10 cellular contexts compared by ENCODE assay signal in genomic region chr16:71628810-71629209, GRCh38. TPM values are rescaled to one million over a fixed set of nuclear protein-coding genes. Genes with fewer than 3 reads are reported as not detected.
A peak's percentile ranks its signal among the peaks of the same experiment; 100 is the strongest.
DNase-seq lines count a peak whose midpoint lies in the region; ATAC-seq and TF ChIP-seq lines count a peak whose summit lies in the region.
"Had no signal": no experiment of that assay in that cellular context is flagged by ENCODE, and none has a peak within 500 bp of the region (broad histone marks: within the 10 kb centered on the region; RNA-seq: fewer than 3 reads in every experiment).

No MANE protein-coding gene starts in this region.

- H3K36me3 Mint-ChIP-seq in endodermal cell (ENCODE audit: low read depth), result peaks cover 26% of the 10 kb centered on the region
- peaks cover 3% of the 10 kb centered on the region for H3K36me3 Mint-ChIP-seq in nephron (ENCODE audit: low read depth)
- H3K36me3 Mint-ChIP-seq in activated naive CD8-positive, alpha-beta T cell treated with anti-CD3 and anti-CD28 coated beads for 36 hours, result no peaks in the 10 kb centered on the region
- no peaks in the 10 kb centered on the region for H3K36me3 Mint-ChIP-seq in stimulated activated naive B cell treated with anti-CD40 and anti-IgM and Interleukin-4, amounts not matched to agents 10 μg/mL and 1 μg/mL and 100 μg/mL, for 72 hours

- H3K27ac Mint-ChIP-seq in endodermal cell (no peak overlapping the region), nephron (peak overlapping the region; percentile 24 to 54 (median 46))
- H3K27ac Mint-ChIP-seq in activated naive CD8-positive, alpha-beta T cell treated with anti-CD3 and anti-CD28 coated beads for 36 hours, result no peak overlapping the region
- no peak overlapping the region for H3K27ac Mint-ChIP-seq in stimulated activated naive B cell treated with anti-CD40 and anti-IgM and Interleukin-4, amounts not matched to agents 10 μg/mL and 1 μg/mL and 100 μg/mL, for 72 hours
- H3K27ac Mint-ChIP-seq: activated T-helper 2 cell treated with anti-CD3 and anti-CD28 coated beads, Interferon-gamma antibody, Interleukin-2, Interleukin-4, amounts not matched to agents 10 μg/mL and 5 μg/mL and 100 μg/mL, durations not matched to agents 14 hours and 24 hours and 36 hours; CD4-positive, alpha-beta T cell had no signal

- 74% methylated on average over 5 of the region's 5 CpGs for WGBS in endodermal cell (ENCODE audit: insufficient coverage in 1 of 2, insufficient read length in 1 of 2), 2 experiments

- no peaks in the 10 kb centered on the region for H3K36me3 ChIP-seq in endodermal cell (ENCODE audit: control insufficient read depth, insufficient read depth, low read length)

- H3K4me1 ChIP-seq in endodermal cell (ENCODE audit: control insufficient read depth, insufficient read depth, low read length), result no peaks in the 10 kb centered on the region

- peaks cover 6% of the 10 kb centered on the region for H3K4me1 Mint-ChIP-seq in endodermal cell
- H3K4me1 Mint-ChIP-seq in nephron, result peaks cover 22% of the 10 kb centered on the region
- no peaks in the 10 kb centered on the region for H3K4me1 Mint-ChIP-seq in activated naive CD8-positive, alpha-beta T cell treated with anti-CD3 and anti-CD28 coated beads for 36 hours
- H3K4me1 Mint-ChIP-seq in stimulated activated naive B cell treated with anti-CD40 and anti-IgM and Interleukin-4, amounts not matched to agents 10 μg/mL and 1 μg/mL and 100 μg/mL, for 72 hours, result peaks cover 0 to 4% of the 10 kb centered on the region in 2 donors

- TF ChIP-seq CTCF in endodermal cell (conservative IDR thresholded peaks at IDR 0.05) (no peak), nephron (IDR thresholded peaks at IDR 0.05; ENCODE audit: unreplicated experiment in 3 of 3) (no peak)

- peaks cover 34% of the 10 kb centered on the region for H3K27me3 ChIP-seq in endodermal cell (ENCODE audit: control insufficient read depth, insufficient read depth, low read length, poor library complexity, severe bottlenecking)

- H3K4me3 Mint-ChIP-seq in endodermal cell (no peak overlapping the region), nephron (peak overlapping the region in 1 of 3 experiments; percentile 4)
- H3K4me3 Mint-ChIP-seq in activated naive CD8-positive, alpha-beta T cell treated with anti-CD3 and anti-CD28 coated beads for 36 hours, result no peak overlapping the region
- H3K4me3 Mint-ChIP-seq in stimulated activated naive B cell treated with anti-CD40 and anti-IgM and Interleukin-4, amounts not matched to agents 10 μg/mL and 1 μg/mL and 100 μg/mL, for 72 hours, result no peak overlapping the region
- H3K4me3 Mint-ChIP-seq: CD4-positive, alpha-beta T cell had no signal

- DNase-seq in DMS53 (lab: John Stamatoyannopoulos, UW), result peak; percentile 71
- peak; percentile 66 for DNase-seq in NCI-H510A (lab: John Stamatoyannopoulos, UW)
- peak; percentile 49 for DNase-seq in endodermal cell
- no peak for DNase-seq in activated naive CD8-positive, alpha-beta T cell treated with anti-CD3 and anti-CD28 coated beads for 36 hours
- DNase-seq in stimulated activated CD4-positive, alpha-beta T cell treated with anti-CD3 and anti-CD28 coated beads, Interleukin-2, amount 100 ng/mL, for 48 hours, result no peak
- no peak for DNase-seq in activated effector memory CD4-positive, alpha-beta T cell treated with Interleukin-2 at 50 U/mL for 16 hours
- no peak for DNase-seq in stimulated activated naive B cell treated with anti-CD40 and anti-IgM and Interleukin-4, amounts not matched to agents 10 μg/mL and 1 μg/mL and 100 μg/mL, for 72 hours
- DNase-seq: CD4-positive, alpha-beta T cell had no signal

- H3K9me3 Mint-ChIP-seq in endodermal cell (no peaks in the 10 kb centered on the region), nephron (peaks cover 3% of the 10 kb centered on the region)
- H3K9me3 Mint-ChIP-seq in activated naive CD8-positive, alpha-beta T cell treated with anti-CD3 and anti-CD28 coated beads for 36 hours, result no peaks in the 10 kb centered on the region
- no peaks in the 10 kb centered on the region for H3K9me3 Mint-ChIP-seq in stimulated activated naive B cell treated with anti-CD40 and anti-IgM and Interleukin-4, amounts not matched to agents 10 μg/mL and 1 μg/mL and 100 μg/mL, for 72 hours
- H3K9me3 Mint-ChIP-seq: activated T-helper 2 cell treated with anti-CD3 and anti-CD28 coated beads, Interferon-gamma antibody, Interleukin-2, Interleukin-4, amounts not matched to agents 10 μg/mL and 5 μg/mL and 100 μg/mL, durations not matched to agents 14 hours and 24 hours and 36 hours; CD4-positive, alpha-beta T cell had no signal

- H3K4me3 ChIP-seq in endodermal cell (ENCODE audit: low read length), result no peak overlapping the region

- H3K9me3 ChIP-seq in endodermal cell (ENCODE audit: control insufficient read depth, low read length), result no peaks in the 10 kb centered on the region

- ATAC-seq in stimulated activated naive B cell treated with anti-CD40 and anti-IgM and Interleukin-4, amounts not matched to agents 10 μg/mL and 1 μg/mL and 100 μg/mL, for 72 hours (replicated peaks), result no peak

- no peak overlapping the region for H3K9ac ChIP-seq in endodermal cell (ENCODE audit: extremely low read depth, low read length, poor library complexity, severe bottlenecking)

- no peak overlapping the region for H3K27ac ChIP-seq in endodermal cell (ENCODE audit: low read depth, low read length)

- H3K27me3 Mint-ChIP-seq in endodermal cell (ENCODE audit: insufficient read depth) (no peaks in the 10 kb centered on the region), nephron (ENCODE audit: low read depth) (peaks cover 39% of the 10 kb centered on the region)
- peaks cover 19% of the 10 kb centered on the region for H3K27me3 Mint-ChIP-seq in activated naive CD8-positive, alpha-beta T cell treated with anti-CD3 and anti-CD28 coated beads for 36 hours
- H3K27me3 Mint-ChIP-seq in stimulated activated naive B cell treated with anti-CD40 and anti-IgM and Interleukin-4, amounts not matched to agents 10 μg/mL and 1 μg/mL and 100 μg/mL, for 72 hours, result peaks cover 14 to 23% of the 10 kb centered on the region in 2 donors

RNA-seq across cellular contexts. Expression of gene MARVELD3, which starts 2.8 kb away (rescaled TPM):
- total RNA-seq in endodermal cell, result 10 to 100 TPM; 17.6 to 21.8 TPM
- 1.5 TPM for polyA plus RNA-seq in endodermal cell (2013, experiment 1 of 2)
- polyA plus RNA-seq in endodermal cell (2013, experiment 2 of 2), result 1.2 TPM
- total RNA-seq in activated naive CD8-positive, alpha-beta T cell treated with anti-CD3 and anti-CD28 coated beads for 36 hours, result not detected
- total RNA-seq: activated T-helper 2 cell treated with anti-CD3 and anti-CD28 coated beads, Interferon-gamma antibody, Interleukin-2, Interleukin-4, amounts not matched to agents 10 μg/mL and 5 μg/mL and 100 μg/mL, durations not matched to agents 14 hours and 24 hours and 36 hours; CD4-positive, alpha-beta T cell had no signal

RNA-seq across cellular contexts. Expression of gene TAT, which starts 51.9 kb away (rescaled TPM):
- total RNA-seq in endodermal cell, result under 1 TPM in 1 of 2 donors, not detected in 1; 0.07 TPM
- polyA plus RNA-seq in endodermal cell (2013, experiment 1 of 2), result not detected
- polyA plus RNA-seq in endodermal cell (2013, experiment 2 of 2), result not detected
- not detected for total RNA-seq in activated naive CD8-positive, alpha-beta T cell treated with anti-CD3 and anti-CD28 coated beads for 36 hours
- total RNA-seq: activated T-helper 2 cell treated with anti-CD3 and anti-CD28 coated beads, Interferon-gamma antibody, Interleukin-2, Interleukin-4, amounts not matched to agents 10 μg/mL and 5 μg/mL and 100 μg/mL, durations not matched to agents 14 hours and 24 hours and 36 hours; CD4-positive, alpha-beta T cell had no signal

Comparison
In these comparisons a context has a peak if more than half of its experiments do, and no peak if none do; other contexts are left out.
1. DNase-seq: peak in DMS53 (single experiment), NCI-H510A (single experiment) and endodermal cell (single experiment); none in activated naive CD8-positive, alpha-beta T cell treated with anti-CD3 and anti-CD28 coated beads for 36 hours (single experiment), stimulated activated CD4-positive, alpha-beta T cell treated with anti-CD3 and anti-CD28 coated beads, Interleukin-2, amount 100 ng/mL, for 48 hours (0 of 2), activated effector memory CD4-positive, alpha-beta T cell treated with Interleukin-2 at 50 U/mL for 16 hours (single experiment) and stimulated activated naive B cell treated with anti-CD40 and anti-IgM and Interleukin-4, amounts not matched to agents 10 μg/mL and 1 μg/mL and 100 μg/mL, for 72 hours (single experiment).
2. H3K27ac Mint-ChIP-seq: peak in nephron (3 of 3); none in endodermal cell (single experiment), activated naive CD8-positive, alpha-beta T cell treated with anti-CD3 and anti-CD28 coated beads for 36 hours (single experiment) and stimulated activated naive B cell treated with anti-CD40 and anti-IgM and Interleukin-4, amounts not matched to agents 10 μg/mL and 1 μg/mL and 100 μg/mL, for 72 hours (single experiment).
3. RNA of gene MARVELD3, which starts 2.8 kb away (total RNA-seq): 17.6 to 21.8 TPM in endodermal cell; not detected in activated naive CD8-positive, alpha-beta T cell treated with anti-CD3 and anti-CD28 coated beads for 36 hours; every median in the first group is over 10 times any median in the second.